In genomic region chr6:105815657-105816555, GRCh38 we compare ENCODE assay signal across 1 cellular context.
TF ChIP-seq lines count a peak whose summit lies in the region.

No MANE protein-coding gene starts in this region.

TF ChIP-seq in IMR-90, 13 proteins besides CTCF, POLR2A, EP300 and RAD21:
- TF ChIP-seq FOS (IDR thresholded peaks at IDR 0.05; ENCODE audit: low read depth, low read length) (no peak), MXI1 (IDR thresholded peaks at IDR 0.05; ENCODE audit: borderline replicate concordance, low read depth, low read length) (no peak), MAZ (IDR thresholded peaks at IDR 0.05; ENCODE audit: borderline replicate concordance, low read depth, low read length) (no peak), SMC3 (IDR thresholded peaks at IDR 0.05; ENCODE audit: low read depth, low read length) (no peak), MAFK (IDR thresholded peaks at IDR 0.05; ENCODE audit: low read depth, low read length) (no peak), CHD1 (IDR thresholded peaks at IDR 0.05; ENCODE audit: low read depth, low read length) (no peak), RCOR1 (IDR thresholded peaks at IDR 0.05; ENCODE audit: insufficient replicate concordance, low read length) (no peak), CEBPB (IDR thresholded peaks at IDR 0.05; ENCODE audit: low read depth, low read length) (no peak), NFE2L2 (IDR thresholded peaks at IDR 0.05; ENCODE audit: low read depth, low read length) (no peak), RFX5 (IDR thresholded peaks at IDR 0.05; ENCODE audit: low read depth, low read length) (no peak), USF2 (IDR thresholded peaks at IDR 0.05; ENCODE audit: low read depth, low read length) (no peak), BHLHE40 (IDR thresholded peaks at IDR 0.05; ENCODE audit: low read depth, low read length) (no peak)
- TF ChIP-seq, protein P1, sequence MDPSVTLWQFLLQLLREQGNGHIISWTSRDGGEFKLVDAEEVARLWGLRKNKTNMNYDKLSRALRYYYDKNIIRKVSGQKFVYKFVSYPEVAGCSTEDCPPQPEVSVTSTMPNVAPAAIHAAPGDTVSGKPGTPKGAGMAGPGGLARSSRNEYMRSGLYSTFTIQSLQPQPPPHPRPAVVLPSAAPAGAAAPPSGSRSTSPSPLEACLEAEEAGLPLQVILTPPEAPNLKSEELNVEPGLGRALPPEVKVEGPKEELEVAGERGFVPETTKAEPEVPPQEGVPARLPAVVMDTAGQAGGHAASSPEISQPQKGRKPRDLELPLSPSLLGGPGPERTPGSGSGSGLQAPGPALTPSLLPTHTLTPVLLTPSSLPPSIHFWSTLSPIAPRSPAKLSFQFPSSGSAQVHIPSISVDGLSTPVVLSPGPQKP (IDR thresholded peaks at IDR 0.05; ENCODE audit: borderline replicate concordance, low read depth, low read length), result no peak
